Comparison of ENCODE assay signal across 22 cellular contexts in the genomic region with DNA sequence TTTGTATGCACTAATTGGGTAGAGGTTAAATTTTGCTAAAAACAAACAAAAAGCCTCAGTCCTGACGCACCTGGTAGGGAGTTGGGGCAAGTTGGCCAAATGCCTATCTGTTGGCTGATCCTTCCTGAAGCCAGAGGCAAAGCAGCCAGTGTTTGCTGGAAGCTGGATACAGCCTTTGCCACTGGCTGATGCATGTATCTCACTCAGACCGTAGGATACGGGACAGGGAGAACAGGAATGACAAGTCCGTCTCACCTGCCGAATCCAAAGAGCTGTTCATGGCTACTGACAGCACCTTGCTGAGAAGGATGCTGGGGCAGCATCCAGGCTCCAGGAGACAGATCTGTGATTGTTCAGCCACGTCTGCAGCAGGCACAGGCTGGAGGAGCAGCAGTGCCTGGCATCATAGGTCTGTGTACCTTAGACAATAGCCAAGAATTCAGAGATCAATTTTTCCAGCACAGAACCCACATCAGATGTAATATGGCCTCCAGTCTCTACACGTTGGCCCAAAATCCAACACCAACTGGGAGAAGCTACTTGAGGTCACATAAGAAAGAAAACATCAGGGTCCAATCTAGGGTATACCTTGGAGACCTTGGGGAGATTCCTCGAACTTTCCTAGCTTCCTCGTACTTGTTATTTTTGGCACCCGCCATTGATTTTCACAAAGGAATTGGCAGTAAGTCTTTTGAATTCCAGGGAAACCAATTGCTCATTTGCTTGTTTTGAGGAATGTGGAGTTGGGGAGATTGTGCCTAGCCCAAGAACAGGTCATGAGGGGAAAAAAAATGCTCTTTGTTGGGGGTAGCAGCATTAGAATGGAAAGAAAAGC.
DNase-seq lines count a peak whose midpoint lies in the region; ATAC-seq and TF ChIP-seq lines count a peak whose summit lies in the region.
"Had no signal": no experiment of that assay in that cellular context is flagged by ENCODE, and none has a peak within 500 bp of the region (broad histone marks: within the 10 kb centered on the region; RNA-seq: fewer than 3 reads in every experiment).

No MANE protein-coding gene starts in this region.

- no peaks in the 10 kb centered on the region for H4K20me1 ChIP-seq in SK-N-SH (ENCODE audit: insufficient read depth)

- DNase-seq in SK-N-SH = no peak
- DNase-seq in MCF 10A (ENCODE audit: unreplicated experiment) = peak; percentile 64
- peak in 1 of 2 donors; percentile 60 for DNase-seq in foreskin keratinocyte
- no peak for DNase-seq in activated T-cell treated with anti-CD3 and anti-CD28 coated beads, Interleukin-2, amount 50 U/mL, for 72 hours
- DNase-seq in ACHN = no peak
- no peak for DNase-seq in DMS153 (lab: John Stamatoyannopoulos, UW)
- DNase-seq in OCI-M2 (lab: John Stamatoyannopoulos, UW; ENCODE audit: unreplicated experiment) = no peak
- DNase-seq: activated CD4-positive, alpha-beta T cell treated with anti-CD3 and anti-CD28 coated beads for 36 hours; activated CD8-positive, alpha-beta memory T cell treated with anti-CD3 and anti-CD28 coated beads, Interleukin-2, amount 10 ng/mL, durations not matched to agents 7 days and 5 days; activated effector memory CD4-positive, alpha-beta T cell treated with anti-CD3 and anti-CD28 coated beads, Interleukin-2, amount 50 U/mL, for 16 hours; cerebellar nuclear complex; effector memory CD8-positive, alpha-beta T cell; GOT3; left cardiac atrium; NCI-H2081 treated with DMSO at 0.1 percent for 48 hours; stimulated activated CD4-positive, alpha-beta T cell treated with anti-CD3 and anti-CD28 coated beads, Interleukin-15, amount 100 ng/mL, for 24 hours had no signal

- H3K9ac ChIP-seq in SK-N-SH = no peak overlapping the region

- TF ChIP-seq RAD21 in SK-N-SH (IDR thresholded peaks at IDR 0.05; ENCODE audit: low read length) = no peak

- ATAC-seq in SK-N-SH treated with all-trans-retinoic acid at 6 μM for 48 hours (no peak), foreskin keratinocyte (peak; percentile 9)
- no peak for ATAC-seq in activated T-cell treated with anti-CD3 and anti-CD28 coated beads, Interleukin-2, amount 50 U/mL, for 72 hours (replicated peaks in 1 of 2)
- ATAC-seq: activated CD4-positive, alpha-beta T cell treated with anti-CD3 and anti-CD28 coated beads for 36 hours; activated CD8-positive, alpha-beta memory T cell treated with anti-CD3 and anti-CD28 coated beads, Interleukin-2, amount 10 ng/mL, durations not matched to agents 7 days and 5 days; effector memory CD8-positive, alpha-beta T cell; left cardiac atrium; stimulated activated effector memory CD8-positive, alpha-beta T cell treated with anti-CD3 and anti-CD28 coated beads, Interleukin-12 subunit alpha, Interleukin-12 subunit beta, amount 100 ng/mL, for 72 hours had no signal

- H3K4me1 Mint-ChIP-seq in MCF 10A (ENCODE audit: insufficient read depth, unreplicated experiment) = peaks cover 44% of the 10 kb centered on the region
- peaks cover 12% of the 10 kb centered on the region for H3K4me1 Mint-ChIP-seq in activated T-cell treated with anti-CD3 and anti-CD28 coated beads, Interleukin-2, amount 50 U/mL, for 72 hours (ENCODE audit: low read depth)

- peaks cover 16% of the 10 kb centered on the region for H3F3A ChIP-seq in SK-N-SH (replicated peaks; ENCODE audit: insufficient read depth)

- no peak overlapping the region for H3K4me3 Mint-ChIP-seq in MCF 10A (ENCODE audit: unreplicated experiment)
- no peak overlapping the region for H3K4me3 Mint-ChIP-seq in activated T-cell treated with anti-CD3 and anti-CD28 coated beads, Interleukin-2, amount 50 U/mL, for 72 hours
- H3K4me3 Mint-ChIP-seq: activated CD4-positive, alpha-beta T cell treated with anti-CD3 and anti-CD28 coated beads for 36 hours; activated CD8-positive, alpha-beta memory T cell treated with anti-CD3 and anti-CD28 coated beads, Interleukin-2, amount 10 ng/mL, durations not matched to agents 7 days and 5 days; CD14-positive monocyte; effector memory CD8-positive, alpha-beta T cell; stimulated activated effector memory CD8-positive, alpha-beta T cell treated with anti-CD3 and anti-CD28 coated beads, Interleukin-12 subunit alpha, Interleukin-12 subunit beta, amount 100 ng/mL, for 72 hours had no signal

- POLR2A ChIA-PET in SK-N-SH (lab: Yijun Ruan, JAX) = no interaction called here
- POLR2A ChIA-PET in MCF 10A (lab: Yijun Ruan, JAX) = interaction anchor here (0.6 to 0.7 kb wide), 2 partner anchors 128 to 418 kb away, joined by 3 read pairs; no protein-coding TSS in a partner anchor

- in situ Hi-C loops in ACHN (cut with HindIII; ENCODE audit: low pct_ligation_motif_present, low pct_unique_long_range_greater_than_20kb, low sequenced_read_pairs) = no loop called here

- no peaks in the 10 kb centered on the region for H3K36me3 ChIP-seq in SK-N-SH (replicated peaks in 1 of 2; ENCODE audit: control insufficient read depth in 1 of 2, insufficient read depth in 2 of 2, low read length in 1 of 2)
- H3K36me3 ChIP-seq: Peyer's patch, right atrium auricular region, tibial nerve had no signal

- no peak overlapping the region for H3K4me3 ChIP-seq in SK-N-SH (ENCODE audit: low read depth in 2 of 2, low read length in 1 of 2)
- H3K4me3 ChIP-seq: Peyer's patch, right atrium auricular region, tibial nerve had no signal

- H2AFZ ChIP-seq in SK-N-SH (ENCODE audit: low read depth) = no peak overlapping the region

- TF ChIP-seq CTCF in SK-N-SH (IDR thresholded peaks at IDR 0.05) (no peak), MCF 10A (IDR thresholded peaks at IDR 0.05; ENCODE audit: unreplicated experiment) (no peak), foreskin keratinocyte (conservative IDR thresholded peaks at IDR 0.05) (no peak)

- no peak for TF ChIP-seq EP300 in SK-N-SH (IDR thresholded peaks at IDR 0.05; ENCODE audit: borderline replicate concordance in 1 of 2, low read depth in 1 of 2, low read length in 1 of 2)

- H3K9me3 Mint-ChIP-seq in MCF 10A (ENCODE audit: unreplicated experiment) = no peaks in the 10 kb centered on the region
- no peaks in the 10 kb centered on the region for H3K9me3 Mint-ChIP-seq in activated T-cell treated with anti-CD3 and anti-CD28 coated beads, Interleukin-2, amount 50 U/mL, for 72 hours
- H3K9me3 Mint-ChIP-seq: effector memory CD8-positive, alpha-beta T cell; stimulated activated effector memory CD8-positive, alpha-beta T cell treated with anti-CD3 and anti-CD28 coated beads, Interleukin-12 subunit alpha, Interleukin-12 subunit beta, amount 100 ng/mL, for 72 hours had no signal

- no peaks in the 10 kb centered on the region for H3K9me3 ChIP-seq in SK-N-SH
- H3K9me3 ChIP-seq: Peyer's patch, right atrium auricular region, tibial nerve had no signal

- no peaks in the 10 kb centered on the region for H3K79me2 ChIP-seq in SK-N-SH (ENCODE audit: insufficient read depth)

- H3K27ac Mint-ChIP-seq in MCF 10A (ENCODE audit: low read depth, unreplicated experiment) = no peak overlapping the region
- no peak overlapping the region for H3K27ac Mint-ChIP-seq in activated T-cell treated with anti-CD3 and anti-CD28 coated beads, Interleukin-2, amount 50 U/mL, for 72 hours
- H3K27ac Mint-ChIP-seq: activated CD4-positive, alpha-beta T cell treated with anti-CD3 and anti-CD28 coated beads for 36 hours; activated CD8-positive, alpha-beta memory T cell treated with anti-CD3 and anti-CD28 coated beads, Interleukin-2, amount 10 ng/mL, durations not matched to agents 7 days and 5 days; effector memory CD8-positive, alpha-beta T cell; stimulated activated effector memory CD8-positive, alpha-beta T cell treated with anti-CD3 and anti-CD28 coated beads, Interleukin-12 subunit alpha, Interleukin-12 subunit beta, amount 100 ng/mL, for 72 hours had no signal

- H3K27me3 Mint-ChIP-seq in MCF 10A (ENCODE audit: insufficient read depth, unreplicated experiment) = no peaks in the 10 kb centered on the region
- peaks cover 45% of the 10 kb centered on the region for H3K27me3 Mint-ChIP-seq in activated T-cell treated with anti-CD3 and anti-CD28 coated beads, Interleukin-2, amount 50 U/mL, for 72 hours (ENCODE audit: low read depth)

- H3K27me3 ChIP-seq in SK-N-SH (ENCODE audit: insufficient read depth) (no peaks in the 10 kb centered on the region), foreskin keratinocyte (no peaks in the 10 kb centered on the region)
- H3K27me3 ChIP-seq: Peyer's patch, right atrium auricular region, tibial nerve had no signal

- H3K36me3 Mint-ChIP-seq in MCF 10A (ENCODE audit: insufficient read depth, unreplicated experiment) = no peaks in the 10 kb centered on the region
- no peaks in the 10 kb centered on the region for H3K36me3 Mint-ChIP-seq in activated T-cell treated with anti-CD3 and anti-CD28 coated beads, Interleukin-2, amount 50 U/mL, for 72 hours (ENCODE audit: insufficient read depth in 2 of 2)
- H3K36me3 Mint-ChIP-seq: activated CD8-positive, alpha-beta memory T cell treated with anti-CD3 and anti-CD28 coated beads, Interleukin-2, amount 10 ng/mL, durations not matched to agents 7 days and 5 days; CD14-positive monocyte; stimulated activated effector memory CD8-positive, alpha-beta T cell treated with anti-CD3 and anti-CD28 coated beads, Interleukin-12 subunit alpha, Interleukin-12 subunit beta, amount 100 ng/mL, for 72 hours had no signal

- CTCF ChIA-PET in SK-N-SH (lab: Yijun Ruan, JAX) = interaction anchor here (0.8 kb wide), 1 partner anchor 247 kb away, joined by 3 read pairs; no protein-coding TSS in a partner anchor
- CTCF ChIA-PET in MCF 10A (lab: Yijun Ruan, JAX) = interaction anchor here (0.6 to 0.7 kb wide), 3 partner anchors 23 to 104 kb away, joined by 3 to 5 read pairs (median 3); no protein-coding TSS in a partner anchor

- intact Hi-C loops in MCF 10A (cut with micrococcal nuclease) = loop anchor here (5.0 kb wide), 2 partner anchors 87 to 177 kb away; a partner anchor contains a TSS

- BruUV-seq in MCF 10A (replicated peaks; lab: Mats Ljungman, UMichigan) = no TSS peak

- H3K27ac ChIP-seq in SK-N-SH (ENCODE audit: low read depth in 2 of 2, low read length in 1 of 2) (no peak overlapping the region), foreskin keratinocyte (no peak overlapping the region)
- H3K27ac ChIP-seq: Peyer's patch, right atrium auricular region, tibial nerve had no signal

- no peaks in the 10 kb centered on the region for H3K9me2 ChIP-seq in SK-N-SH

- H3K4me1 ChIP-seq in SK-N-SH (ENCODE audit: control insufficient read depth in 1 of 2, insufficient read depth in 2 of 2, low read depth in 1 of 2, low read length in 1 of 2) (peaks cover 12 to 19% of the 10 kb centered on the region in 2 experiments; a peak in 3 of 4 replicates), foreskin keratinocyte (peaks cover 32% of the 10 kb centered on the region)

- WGBS in SK-N-SH (ENCODE audit: low lambda C conversion rate) = 92% methylated on average over 7 of the region's 10 CpGs

- no peak overlapping the region for H3K4me2 ChIP-seq in SK-N-SH

TF ChIP-seq in SK-N-SH, 30 proteins besides CTCF, POLR2A, EP300 and RAD21 (continues in another document):
- TF ChIP-seq TEAD4 (IDR thresholded peaks at IDR 0.05; ENCODE audit: borderline replicate concordance, insufficient read depth) (no peak), GATA2 (CRISPR knock-in tag; IDR thresholded peaks at IDR 0.05) (0 out of 2 replicates have a peak, but pooled peaks have one; percentile 17), TCF12 (IDR thresholded peaks at IDR 0.05) (no peak)

TF ChIP-seq in SK-N-SH treated with all-trans-retinoic acid at 6 μM for 48 hours, 23 proteins besides CTCF, POLR2A, EP300 and RAD21 (continues in another document):
- TF ChIP-seq ISL1 (CRISPR knock-in tag; IDR thresholded peaks at IDR 0.05) (no peak), ZFP3 (CRISPR knock-in tag; IDR thresholded peaks at IDR 0.05) (no peak)
